8 cellular contexts compared by ENCODE assay signal in the genomic region with DNA sequence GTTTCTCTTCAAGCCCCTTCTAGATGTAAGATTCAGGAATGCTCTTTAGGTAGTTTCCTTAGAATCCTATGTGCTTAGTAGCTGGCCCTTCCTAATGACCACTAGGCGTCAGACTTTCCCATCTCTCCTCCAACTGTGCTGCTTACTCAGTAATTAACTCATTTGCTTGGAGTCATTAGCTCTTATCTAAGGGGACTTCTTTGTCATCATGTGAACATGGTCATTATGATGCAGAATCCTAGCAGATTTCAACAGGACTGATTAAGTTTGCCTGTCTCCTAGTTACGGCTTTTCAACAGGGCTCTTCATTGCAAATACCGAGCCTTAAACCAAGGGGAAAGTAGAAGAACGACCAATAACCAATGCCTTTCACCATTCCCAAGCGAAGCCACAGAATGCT. TPM values are rescaled to one million over a fixed set of nuclear protein-coding genes. Genes with fewer than 3 reads are reported as not detected.
A peak's percentile ranks its signal among the peaks of the same experiment; 100 is the strongest.
DNase-seq lines count a peak whose midpoint lies in the region; ATAC-seq and TF ChIP-seq lines count a peak whose summit lies in the region.

No MANE protein-coding gene starts in this region.

- intact Hi-C loops in left ventricle myocardium superior (cut with micrococcal nuclease), result loop anchor here (2.0 kb wide), 1 partner anchor 212 kb away; no protein-coding TSS in a partner anchor

- TF ChIP-seq CTCF in VCaP (conservative IDR thresholded peaks at IDR 0.05) (peak; percentile 92), suprapubic skin (IDR thresholded peaks at IDR 0.05) (peak; percentile 10 to 55)

- DNase-seq in EH (ENCODE audit: low read depth) (peak; percentile 78), NAMALWA (ENCODE audit: low spot score) (peak; percentile 56), left ventricle myocardium superior (no peak), suprapubic skin (ENCODE audit: low spot score in 2 of 2) (no peak)
- no peak for DNase-seq in stimulated activated CD4-positive, alpha-beta T cell treated with anti-CD3 and anti-CD28 coated beads, Interleukin-4, amount 100 ng/mL, for 4 hours
- DNase-seq in effector memory CD4-positive, alpha-beta T cell, result no peak
- no peak for DNase-seq in activated CD4-positive, alpha-beta T cell treated with anti-CD3 and anti-CD28 coated beads for 1 hour

- no peak overlapping the region for H3K4me3 ChIP-seq in suprapubic skin
- no peak overlapping the region for H3K4me3 ChIP-seq in effector memory CD4-positive, alpha-beta T cell (ENCODE audit: insufficient read depth, low read depth, low read length, poor library complexity, severe bottlenecking)

- no peak for TF ChIP-seq POLR2A in suprapubic skin (IDR thresholded peaks at IDR 0.05)

- H3K36me3 ChIP-seq in suprapubic skin, result no peaks in the 10 kb centered on the region
- H3K36me3 ChIP-seq in effector memory CD4-positive, alpha-beta T cell (ENCODE audit: control insufficient read depth, insufficient read depth, low read length), result no peaks in the 10 kb centered on the region

- no peaks in the 10 kb centered on the region for H3K9me3 ChIP-seq in suprapubic skin
- no peaks in the 10 kb centered on the region for H3K9me3 ChIP-seq in effector memory CD4-positive, alpha-beta T cell (ENCODE audit: control insufficient read depth, low read length)

- H3K27me3 ChIP-seq in suprapubic skin, result no peaks in the 10 kb centered on the region
- H3K27me3 ChIP-seq in effector memory CD4-positive, alpha-beta T cell (replicated peaks; ENCODE audit: control insufficient read depth, insufficient read depth, low read length, poor library complexity, severe bottlenecking), result no peaks in the 10 kb centered on the region

- H3K4me1 ChIP-seq in suprapubic skin, result no peaks in the 10 kb centered on the region
- H3K4me1 ChIP-seq in effector memory CD4-positive, alpha-beta T cell (ENCODE audit: control insufficient read depth, insufficient read depth, low read length, poor library complexity, severe bottlenecking), result no peaks in the 10 kb centered on the region

- H3K27ac ChIP-seq in VCaP (no peak overlapping the region), suprapubic skin (no peak overlapping the region)
- H3K27ac ChIP-seq in effector memory CD4-positive, alpha-beta T cell (ENCODE audit: insufficient read depth, low read length, poor library complexity, severe bottlenecking), result no peak overlapping the region

- no peak for TF ChIP-seq EP300 in suprapubic skin (IDR thresholded peaks at IDR 0.05)

- WGBS in suprapubic skin, result 61% methylated on average over 5 of the region's 5 CpGs

- peak; percentile 80 for ATAC-seq in left ventricle myocardium superior

RNA-seq across cellular contexts. Expression of a gene that starts 46.4 kb away (rescaled TPM):
- total RNA-seq in left ventricle myocardium superior, result not detected
- total RNA-seq in suprapubic skin, result under 1 TPM in 1 of 4 donors, not detected in 3; 0.24 TPM

Comparison
In these comparisons a context has a peak if more than half of its experiments do, and no peak if none do; other contexts are left out.
1. DNase-seq: peak in EH (single experiment) and NAMALWA (single experiment); none in left ventricle myocardium superior (single experiment), suprapubic skin (0 of 2), stimulated activated CD4-positive, alpha-beta T cell treated with anti-CD3 and anti-CD28 coated beads, Interleukin-4, amount 100 ng/mL, for 4 hours (0 of 2), effector memory CD4-positive, alpha-beta T cell (0 of 3) and activated CD4-positive, alpha-beta T cell treated with anti-CD3 and anti-CD28 coated beads for 1 hour (single experiment).